In genomic region chr5:154501566-154501965, GRCh38 we compare ENCODE assay signal across 1 cellular context.
TF ChIP-seq lines count a peak whose summit lies in the region.

No MANE protein-coding gene starts in this region.

TF ChIP-seq in GM23338, 12 proteins besides CTCF, POLR2A, EP300 and RAD21 (continued from another document):
- TF ChIP-seq REST (IDR thresholded peaks at IDR 0.05; ENCODE audit: unreplicated experiment), result no peak
- no peak for TF ChIP-seq STAT1 (IDR thresholded peaks at IDR 0.05; ENCODE audit: unreplicated experiment)
- TF ChIP-seq JUNB (IDR thresholded peaks at IDR 0.05; ENCODE audit: unreplicated experiment), result no peak
- TF ChIP-seq ZNF331 (CRISPR knock-in tag; IDR thresholded peaks at IDR 0.05; ENCODE audit: low read depth), result no peak
- no peak for TF ChIP-seq NANOG (IDR thresholded peaks at IDR 0.05; ENCODE audit: borderline replicate concordance)
- TF ChIP-seq ZNF462 (CRISPR knock-in tag; IDR thresholded peaks at IDR 0.05), result no peak
- no peak for TF ChIP-seq POLR2AphosphoS5 (IDR thresholded peaks at IDR 0.05; ENCODE audit: low read depth)
- TF ChIP-seq ZNF114 (CRISPR knock-in tag; IDR thresholded peaks at IDR 0.05), result no peak
- no peak for TF ChIP-seq EZH2 (IDR thresholded peaks at IDR 0.05; ENCODE audit: low read depth, unreplicated experiment)
